11 cellular contexts compared by ENCODE assay signal in genomic region chr1:149846042-149846441, GRCh38. TPM values are rescaled to one million over a fixed set of nuclear protein-coding genes. Genes with fewer than 3 reads are reported as not detected.
DNase-seq lines count a peak whose midpoint lies in the region; ATAC-seq and TF ChIP-seq lines count a peak whose summit lies in the region.
"Had no signal": no experiment of that assay in that cellular context is flagged by ENCODE, and none has a peak within 500 bp of the region (broad histone marks: within the 10 kb centered on the region; RNA-seq: fewer than 3 reads in every experiment).

No MANE protein-coding gene starts in this region.

- TF ChIP-seq CTCF in DOHH2 (IDR thresholded peaks at IDR 0.05; ENCODE audit: low read depth, low read length, poor library complexity, severe bottlenecking): no peak
- TF ChIP-seq CTCF in nephron (IDR thresholded peaks at IDR 0.05; ENCODE audit: unreplicated experiment in 3 of 3): no peak

- peaks cover 47% of the 10 kb centered on the region for H3K36me3 ChIP-seq in DOHH2 (ENCODE audit: control insufficient read depth, low read length)
- H3K36me3 ChIP-seq: pancreas had no signal

- peaks cover 26% of the 10 kb centered on the region for H3F3A ChIP-seq in DOHH2 (ENCODE audit: control insufficient read depth, insufficient read depth)

- H4K20me1 ChIP-seq in DOHH2 (ENCODE audit: control insufficient read depth, insufficient read depth, low read depth, low read length): no peaks in the 10 kb centered on the region

- H3K36me3 Mint-ChIP-seq in activated naive CD4-positive, alpha-beta T cell treated with anti-CD3 and anti-CD28 coated beads, Interleukin-2, amount 50 U/mL, for 72 hours: peaks cover 11 to 33% of the 10 kb centered on the region in 2 donors
- peaks cover 4% of the 10 kb centered on the region for H3K36me3 Mint-ChIP-seq in nephron (ENCODE audit: low read depth)

- H3K4me1 ChIP-seq in DOHH2 (ENCODE audit: control insufficient read depth, low read length): peaks cover 52% of the 10 kb centered on the region

- peak overlapping the region; percentile 82 for H3K4me2 ChIP-seq in DOHH2 (ENCODE audit: low read length)

- no peaks in the 10 kb centered on the region for H3K27me3 Mint-ChIP-seq in nephron (ENCODE audit: low read depth)

- H3K27ac ChIP-seq in DOHH2 (ENCODE audit: low read depth, low read length): peak overlapping the region; percentile 89

- peaks cover 62% of the 10 kb centered on the region for H3K4me1 Mint-ChIP-seq in nephron

- ATAC-seq in activated naive CD4-positive, alpha-beta T cell treated with anti-CD3 and anti-CD28 coated beads, Interleukin-2, amount 50 U/mL, for 72 hours: no peak
- ATAC-seq in HG02938 (IDR thresholded peaks at IDR 0.05; ENCODE audit: unreplicated experiment): no peak
- ATAC-seq: pancreas had no signal

- H3K4me3 ChIP-seq in DOHH2 (ENCODE audit: low read length): peak overlapping the region; percentile 96
- H3K4me3 ChIP-seq: pancreas had no signal

- H3K79me2 ChIP-seq in DOHH2 (ENCODE audit: control insufficient read depth, low read length): peaks cover 69% of the 10 kb centered on the region

- H3K4me3 Mint-ChIP-seq in nephron: peak overlapping the region; percentile 70 to 89 (median 80)

- H3K9me2 ChIP-seq in DOHH2 (replicated peaks; ENCODE audit: control insufficient read depth, low read length): no peaks in the 10 kb centered on the region

- peak; percentile 0 for DNase-seq in LHCN-M2 (ENCODE audit: low read depth)
- peak in 1 of 2 donors; percentile 6 for DNase-seq in activated naive CD4-positive, alpha-beta T cell treated with anti-CD3 and anti-CD28 coated beads, Interleukin-2, amount 50 U/mL, for 72 hours (ENCODE audit: low spot score in 2 of 2)
- no peak for DNase-seq in NCI-H2029 (lab: John Stamatoyannopoulos, UW)
- DNase-seq in GOT3 (lab: John Stamatoyannopoulos, UW): no peak
- DNase-seq in COLO829 (ENCODE audit: low spot score): no peak
- DNase-seq: GF-D8, NCI-H1436 had no signal

- peak overlapping the region; percentile 92 to 97 for H3K27ac Mint-ChIP-seq in activated naive CD4-positive, alpha-beta T cell treated with anti-CD3 and anti-CD28 coated beads, Interleukin-2, amount 50 U/mL, for 72 hours
- peak overlapping the region; percentile 33 to 57 (median 44) for H3K27ac Mint-ChIP-seq in nephron

- H3K9me3 ChIP-seq in DOHH2 (ENCODE audit: control insufficient read depth, insufficient read depth, low read length): no peaks in the 10 kb centered on the region
- H3K9me3 ChIP-seq: pancreas had no signal

- H3K9me3 Mint-ChIP-seq in activated naive CD4-positive, alpha-beta T cell treated with anti-CD3 and anti-CD28 coated beads, Interleukin-2, amount 50 U/mL, for 72 hours: peaks cover 0 to 3% of the 10 kb centered on the region in 2 donors
- H3K9me3 Mint-ChIP-seq in nephron: no peaks in the 10 kb centered on the region

- H3K27me3 ChIP-seq in DOHH2 (ENCODE audit: control insufficient read depth, low read length): no peaks in the 10 kb centered on the region
- H3K27me3 ChIP-seq: pancreas had no signal

RNA-seq across cellular contexts. Expression of gene BOLA1, which starts 53.3 kb away (rescaled TPM):
- 14.4 and 18.5 TPM in 2 replicates for total RNA-seq in LHCN-M2 (2014; rRNA removed)
- polyA plus RNA-seq in LHCN-M2 (2012): 14.1 TPM
- 10 to 100 TPM; 19.4 to 28.7 TPM for total RNA-seq in activated naive CD4-positive, alpha-beta T cell treated with anti-CD3 and anti-CD28 coated beads, Interleukin-2, amount 50 U/mL, for 72 hours
